Comparison of ENCODE assay signal across 24 cellular contexts in genomic region chr15:44231842-44232241, GRCh38.
"Had no signal": no experiment of that assay in that cellular context is flagged by ENCODE, and none has a peak within 500 bp of the region (broad histone marks: within the 10 kb centered on the region; RNA-seq: fewer than 3 reads in every experiment).

No MANE protein-coding gene starts in this region.

- H3K4me3 ChIP-seq: breast epithelium, MG63, Peyer's patch, SJCRH30 had no signal

- H3K4me1 ChIP-seq: breast epithelium, Peyer's patch, SJCRH30 had no signal

- H3K4me1 Mint-ChIP-seq: activated CD8-positive, alpha-beta memory T cell treated with anti-CD3 and anti-CD28 coated beads, Interleukin-2, amount 10 ng/mL, durations not matched to agents 7 days and 5 days had no signal

- H3K9me3 Mint-ChIP-seq: activated naive CD4-positive, alpha-beta T cell treated with anti-CD3 and anti-CD28 coated beads for 36 hours; activated T-cell treated with anti-CD3 and anti-CD28 coated beads, Interleukin-2, amount 50 U/mL, for 4 hours; WTC11 had no signal

- ATAC-seq: activated CD8-positive, alpha-beta memory T cell treated with anti-CD3 and anti-CD28 coated beads, Interleukin-2, amount 10 ng/mL, durations not matched to agents 7 days and 5 days; activated T-cell treated with anti-CD3 and anti-CD28 coated beads, Interleukin-2, amount 50 U/mL, for 4 hours; WTC11 had no signal

- DNase-seq: activated CD4-positive, alpha-beta T cell treated with anti-CD3 and anti-CD28 coated beads for 48 hours; activated CD4-positive, alpha-beta T cell treated with anti-CD3 and anti-CD28 coated beads, Interleukin-2, amount 50 U/mL, for 48 hours; activated CD4-positive, CD25-positive, alpha-beta regulatory T cell treated with anti-CD3 and anti-CD28 coated beads, Interleukin-2, amount 50 U/mL, for 72 hours; activated CD8-positive, alpha-beta memory T cell treated with anti-CD3 and anti-CD28 coated beads, Interleukin-2, amount 10 ng/mL, durations not matched to agents 7 days and 5 days; activated gamma-delta T cell; activated naive CD4-positive, alpha-beta T cell treated with anti-CD3 and anti-CD28 coated beads for 36 hours; activated T-cell treated with anti-CD3 and anti-CD28 coated beads, Interleukin-2, amount 50 U/mL, for 4 hours; aorta; caudate nucleus; MG63; NCI-H1105; NCI-H1436; NCI-H1694 treated with DMSO at 0.1 percent for 48 hours; NCI-H2081; NCI-H446; NCI-H524; Peyer's patch; Right ventricle myocardium superior; SJCRH30; T-helper 9 cell had no signal

- H3K4me3 Mint-ChIP-seq: activated CD8-positive, alpha-beta memory T cell treated with anti-CD3 and anti-CD28 coated beads, Interleukin-2, amount 10 ng/mL, durations not matched to agents 7 days and 5 days; activated naive CD4-positive, alpha-beta T cell treated with anti-CD3 and anti-CD28 coated beads for 36 hours; activated naive CD8-positive, alpha-beta T cell; activated T-cell treated with anti-CD3 and anti-CD28 coated beads, Interleukin-2, amount 50 U/mL, for 4 hours; T-helper 1 cell treated with Interleukin-12 subunit alpha and Interleukin-12 subunit beta and Interleukin-4 antibody, amounts not matched to agents 30 μg/mL and 1 μg/mL, for 36 hours; WTC11 had no signal

- H3K36me3 Mint-ChIP-seq: activated CD8-positive, alpha-beta memory T cell treated with anti-CD3 and anti-CD28 coated beads, Interleukin-2, amount 10 ng/mL, durations not matched to agents 7 days and 5 days; activated naive CD8-positive, alpha-beta T cell; WTC11 had no signal

- H3K9me3 ChIP-seq: breast epithelium, MG63, Peyer's patch, SJCRH30 had no signal

- H3K36me3 ChIP-seq: breast epithelium, MG63, Peyer's patch, SJCRH30 had no signal

- H3K27ac Mint-ChIP-seq: activated CD8-positive, alpha-beta memory T cell treated with anti-CD3 and anti-CD28 coated beads, Interleukin-2, amount 10 ng/mL, durations not matched to agents 7 days and 5 days; activated naive CD4-positive, alpha-beta T cell treated with anti-CD3 and anti-CD28 coated beads for 36 hours; activated naive CD8-positive, alpha-beta T cell; T-helper 1 cell treated with Interleukin-12 subunit alpha and Interleukin-12 subunit beta and Interleukin-4 antibody, amounts not matched to agents 30 μg/mL and 1 μg/mL, for 36 hours; WTC11 had no signal

- H3K27me3 ChIP-seq: breast epithelium, Peyer's patch, SJCRH30 had no signal
